Comparison of ENCODE assay signal across 20 cellular contexts in genomic region chr3:140563206-140563605, GRCh38.
"Had no signal": no experiment of that assay in that cellular context is flagged by ENCODE, and none has a peak within 500 bp of the region (broad histone marks: within the 10 kb centered on the region; RNA-seq: fewer than 3 reads in every experiment).

No MANE protein-coding gene starts in this region.

- H3K4me1 ChIP-seq: esophagus muscularis mucosa, gastrocnemius medialis, left ventricle myocardium inferior, psoas muscle, spleen, testis had no signal

- H3K27ac ChIP-seq: epithelial cell of prostate, esophagus muscularis mucosa, gastrocnemius medialis, left ventricle myocardium inferior, psoas muscle, spleen, testis, tibial nerve had no signal

- H3K9me3 ChIP-seq: esophagus muscularis mucosa, gastrocnemius medialis, left ventricle myocardium inferior, psoas muscle, spleen, testis, tibial nerve had no signal

- H3K36me3 ChIP-seq: esophagus muscularis mucosa, gastrocnemius medialis, left ventricle myocardium inferior, spleen, tibial nerve had no signal

- DNase-seq: effector memory CD8-positive, alpha-beta T cell; gastrocnemius medialis; glutamatergic neuron; immature natural killer cell; left ventricle myocardium inferior; mesendoderm; naive thymus-derived CD4-positive, alpha-beta T cell; nephron progenitor cell; psoas muscle; spleen; stimulated activated CD4-positive, alpha-beta T cell treated with anti-CD3 and anti-CD28 coated beads, Interleukin-15, amount 100 ng/mL, for 24 hours; stimulated activated CD4-positive, alpha-beta T cell treated with anti-CD3 and anti-CD28 coated beads, Interleukin-1b, Interleukin-23, amount 100 ng/mL, for 48 hours; stimulated activated CD4-positive, alpha-beta T cell treated with anti-CD3 and anti-CD28 coated beads, Interleukin-4, amount 100 ng/mL, for 4 hours; stimulated activated naive B cell treated with anti-CD40 and anti-IgM and Interleukin-4, amounts not matched to agents 10 μg/mL and 1 μg/mL and 100 μg/mL, for 72 hours; stimulated activated naive CD8-positive, alpha-beta T cell treated with anti-CD3 and anti-CD28 coated beads, Interleukin-15, amount 100 ng/mL, for 72 hours; testis had no signal

- H3K27me3 ChIP-seq: esophagus muscularis mucosa, gastrocnemius medialis, spleen, testis, tibial nerve had no signal

- H3K4me3 ChIP-seq: esophagus muscularis mucosa, gastrocnemius medialis, left ventricle myocardium inferior, lung, psoas muscle, spleen, testis, tibial nerve had no signal

- ATAC-seq: effector memory CD8-positive, alpha-beta T cell; gastrocnemius medialis; naive thymus-derived CD4-positive, alpha-beta T cell; psoas muscle; stimulated activated naive B cell treated with anti-CD40 and anti-IgM and Interleukin-4, amounts not matched to agents 10 μg/mL and 1 μg/mL and 100 μg/mL, for 72 hours; stimulated activated naive CD8-positive, alpha-beta T cell treated with anti-CD3 and anti-CD28 coated beads, Interleukin-15, amount 100 ng/mL, for 72 hours had no signal
